14 cellular contexts compared by ENCODE assay signal in the genomic region with DNA sequence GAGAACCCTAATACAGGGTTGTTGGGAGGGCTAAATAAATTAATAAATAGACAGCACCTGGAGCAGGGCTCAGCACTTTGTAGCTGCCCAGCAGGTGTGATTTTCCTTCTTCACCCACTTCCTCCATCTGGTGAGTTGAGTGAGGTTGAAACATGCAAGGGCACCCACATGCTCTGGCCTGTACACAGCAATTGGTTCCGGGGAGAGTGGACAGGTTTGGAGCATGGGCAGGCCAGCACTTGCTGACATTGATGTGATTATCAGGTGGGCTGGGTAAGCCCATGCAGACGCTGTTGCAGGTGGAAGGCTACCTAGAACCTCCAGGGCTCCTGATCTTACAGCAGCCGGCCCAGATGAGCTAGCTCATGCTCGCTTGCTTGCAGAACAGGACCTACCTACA. TPM values are rescaled to one million over a fixed set of nuclear protein-coding genes. Genes with fewer than 3 reads are reported as not detected.
DNase-seq lines count a peak whose midpoint lies in the region; ATAC-seq, FAIRE-seq and TF ChIP-seq lines count a peak whose summit lies in the region.
"Had no signal": no experiment of that assay in that cellular context is flagged by ENCODE, and none has a peak within 500 bp of the region (broad histone marks: within the 10 kb centered on the region; RNA-seq: fewer than 3 reads in every experiment).

No MANE protein-coding gene starts in this region.

- no peak for TF ChIP-seq POLR2A in HepG2 (IDR thresholded peaks at IDR 0.05; ENCODE audit: insufficient read depth in 1 of 2, low read depth in 2 of 2, low read length in 2 of 2)
- no peak for TF ChIP-seq POLR2A in right lobe of liver (IDR thresholded peaks at IDR 0.05)

- FAIRE-seq in HepG2 (lab: Jason Lieb, UNC): no peak

- intact Hi-C loops in HepG2 (cut with micrococcal nuclease; ENCODE audit: unreplicated experiment) (loop anchor here (5.0 to 10.0 kb wide), 3 partner anchors 135 to 215 kb away; no protein-coding TSS in a partner anchor), right lobe of liver (cut with DNase I) (no loop called here)

- ATAC-seq in HepG2 (peak; percentile 46), right lobe of liver (no peak), WTC11 (no peak), foreskin keratinocyte (peak; percentile 13), HG03280 (IDR thresholded peaks at IDR 0.05; ENCODE audit: unreplicated experiment) (no peak)

- H3K4me1 Mint-ChIP-seq in WTC11: peaks cover 18% of the 10 kb centered on the region

- DNase-seq in HepG2 (ENCODE audit: low spot score): no peak
- DNase-seq in right lobe of liver: no peak
- no peak for DNase-seq in WTC11 (ENCODE audit: low spot score)
- DNase-seq in foreskin keratinocyte: peak; percentile 63 to 74
- peak; percentile 82 for DNase-seq in ureter (ENCODE audit: low spot score)
- DNase-seq in islet precursor cell: no peak
- no peak for DNase-seq in activated gamma-delta T cell treated with Interleukin-2 at 50 U/mL for 16 hours
- DNase-seq: BE2C; GF-D8; KBM-7; midbrain; NCI-H1930; stimulated activated CD4-positive, alpha-beta T cell treated with anti-CD3 and anti-CD28 coated beads, Interleukin-4, amount 100 ng/mL, for 4 hours had no signal

- no peak for TF ChIP-seq RAD21 in HepG2 (CRISPR knock-in tag; IDR thresholded peaks at IDR 0.05)

- H4K20me1 ChIP-seq in HepG2 (ENCODE audit: insufficient read depth, low read length): no peaks in the 10 kb centered on the region

- H3K27me3 Mint-ChIP-seq in WTC11 (ENCODE audit: low read depth): no peaks in the 10 kb centered on the region

- H3K4me2 ChIP-seq in HepG2 (ENCODE audit: low read depth, low read length): peak overlapping the region; percentile 99

- H3K27me3 ChIP-seq in HepG2 (ENCODE audit: control insufficient read depth in 1 of 2, insufficient read depth in 2 of 2, low read length in 2 of 2): peaks cover 0 to 2% of the 10 kb centered on the region in 2 experiments; a peak in 2 of 5 replicates
- H3K27me3 ChIP-seq in right lobe of liver: no peaks in the 10 kb centered on the region
- H3K27me3 ChIP-seq in foreskin keratinocyte: no peaks in the 10 kb centered on the region
- H3K27me3 ChIP-seq: BE2C had no signal

- peaks cover 24% of the 10 kb centered on the region for H3K79me2 ChIP-seq in HepG2 (ENCODE audit: insufficient read depth, low read length)

- TF ChIP-seq EP300 in HepG2 (IDR thresholded peaks at IDR 0.05; ENCODE audit: low read depth in 2 of 2, low read length in 2 of 2) (no peak), HepG2 (CRISPR knock-in tag; IDR thresholded peaks at IDR 0.05; ENCODE audit: borderline replicate concordance) (no peak)

- peak overlapping the region; percentile 97 for H2AFZ ChIP-seq in HepG2 (ENCODE audit: low read length)

- WGBS in HepG2 (ENCODE audit: low lambda C conversion rate): 10% methylated on average over 4 of the region's 4 CpGs
- no CpG with 5 or more reads among the region's 4 CpGs for WGBS in right lobe of liver (ENCODE audit: insufficient coverage, low coverage, low lambda C conversion rate, missing lambda C conversion rate)

- H3K9ac ChIP-seq in HepG2 (ENCODE audit: insufficient read depth, low read depth, low read length): peak overlapping the region; percentile 82

- peak overlapping the region; percentile 85 to 97 (median 93) for H3K4me3 ChIP-seq in HepG2 (replicated peaks in 1 of 3; ENCODE audit: insufficient read depth in 1 of 3, low read depth in 2 of 3, low read length in 3 of 3)
- no peak overlapping the region for H3K4me3 ChIP-seq in right lobe of liver

- H3K4me1 ChIP-seq in HepG2 (ENCODE audit: insufficient read depth, low read length) (peaks cover 43% of the 10 kb centered on the region), right lobe of liver (peaks cover 0 to 26% (median 3%) of the 10 kb centered on the region in 4 donors), foreskin keratinocyte (peaks cover 8% of the 10 kb centered on the region)
- H3K4me1 ChIP-seq: BE2C had no signal

- H3K9me3 Mint-ChIP-seq in WTC11: no peaks in the 10 kb centered on the region

- TF ChIP-seq CTCF in HepG2 (CRISPR knock-in tag; IDR thresholded peaks at IDR 0.05): no peak
- TF ChIP-seq CTCF in right lobe of liver (IDR thresholded peaks at IDR 0.05): no peak
- TF ChIP-seq CTCF in WTC11 (IDR thresholded peaks at IDR 0.05): no peak
- no peak for TF ChIP-seq CTCF in foreskin keratinocyte (conservative IDR thresholded peaks at IDR 0.05)

- no peaks in the 10 kb centered on the region for H3K36me3 Mint-ChIP-seq in WTC11

- H3K4me3 Mint-ChIP-seq in WTC11: peak overlapping the region; percentile 83

- no peaks in the 10 kb centered on the region for H3K9me3 ChIP-seq in HepG2 (ENCODE audit: low read length)
- H3K9me3 ChIP-seq in right lobe of liver: no peaks in the 10 kb centered on the region
- H3K9me3 ChIP-seq: BE2C had no signal

- H3K27ac ChIP-seq in HepG2 (ENCODE audit: extremely low read length, insufficient read depth, low read length) (no peak overlapping the region), right lobe of liver (no peak overlapping the region), foreskin keratinocyte (no peak overlapping the region)

- in situ Hi-C loops in HepG2 (cut with HindIII; ENCODE audit: extremely low pct_ligation_motif_present, low pct_unique_long_range_greater_than_20kb): no loop called here

- POLR2A ChIA-PET in HepG2 (lab: Yijun Ruan, JAX) (interaction anchor here (0.6 to 1.2 kb wide), 7 partner anchors 8 to 336 kb away, joined by 3 to 5 read pairs (median 3); a partner anchor contains a TSS), WTC11 (lab: Charles Lee) (no interaction called here)

- CTCF ChIA-PET in HepG2 (lab: Yijun Ruan, JAX; ENCODE audit: low intra/inter-chr PET ratio, low total read pairs) (no interaction called here), WTC11 (lab: Charles Lee) (no interaction called here)

- H3K36me3 ChIP-seq in HepG2 (replicated peaks in 1 of 2; ENCODE audit: control insufficient read depth in 1 of 2, insufficient read depth in 2 of 2, low read length in 2 of 2): no peaks in the 10 kb centered on the region
- H3K36me3 ChIP-seq in right lobe of liver: no peaks in the 10 kb centered on the region
- H3K36me3 ChIP-seq: BE2C had no signal

- no peak overlapping the region; the same call in 1 of the 2 replicates for H3K27ac Mint-ChIP-seq in WTC11

- no TSS peak for BruUV-seq in HepG2 (replicated peaks; lab: Mats Ljungman, UMichigan)

TF ChIP-seq in HepG2, 621 proteins besides CTCF, POLR2A, EP300 and RAD21 (continues in another document):
- TF ChIP-seq ZNF776 (CRISPR knock-in tag; IDR thresholded peaks at IDR 0.05): peak; percentile 72; the same call in 1 of the 2 replicates
- TF ChIP-seq YY1 (IDR thresholded peaks at IDR 0.05; ENCODE audit: insufficient read depth, insufficient replicate concordance, low read depth, low read length): no peak
- TF ChIP-seq ZFP36L1 (CRISPR knock-in tag; IDR thresholded peaks at IDR 0.05): no peak

TF ChIP-seq in WTC11, 78 proteins besides CTCF, POLR2A, EP300 and RAD21 (continues in another document):
- no peak for TF ChIP-seq ZNF671 (CRISPR knock-in tag; IDR thresholded peaks at IDR 0.05)
- TF ChIP-seq ZNF416 (CRISPR knock-in tag; IDR thresholded peaks at IDR 0.05): no peak
- TF ChIP-seq, protein P1, sequence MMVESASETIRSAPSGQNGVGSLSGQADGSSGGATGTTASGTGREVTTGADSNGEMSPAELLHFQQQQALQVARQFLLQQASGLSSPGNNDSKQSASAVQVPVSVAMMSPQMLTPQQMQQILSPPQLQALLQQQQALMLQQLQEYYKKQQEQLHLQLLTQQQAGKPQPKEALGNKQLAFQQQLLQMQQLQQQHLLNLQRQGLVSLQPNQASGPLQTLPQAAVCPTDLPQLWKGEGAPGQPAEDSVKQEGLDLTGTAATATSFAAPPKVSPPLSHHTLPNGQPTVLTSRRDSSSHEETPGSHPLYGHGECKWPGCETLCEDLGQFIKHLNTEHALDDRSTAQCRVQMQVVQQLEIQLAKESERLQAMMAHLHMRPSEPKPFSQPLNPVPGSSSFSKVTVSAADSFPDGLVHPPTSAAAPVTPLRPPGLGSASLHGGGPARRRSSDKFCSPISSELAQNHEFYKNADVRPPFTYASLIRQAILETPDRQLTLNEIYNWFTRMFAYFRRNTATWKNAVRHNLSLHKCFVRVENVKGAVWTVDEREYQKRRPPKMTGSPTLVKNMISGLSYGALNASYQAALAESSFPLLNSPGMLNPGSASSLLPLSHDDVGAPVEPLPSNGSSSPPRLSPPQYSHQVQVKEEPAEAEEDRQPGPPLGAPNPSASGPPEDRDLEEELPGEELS (CRISPR knock-in tag; IDR thresholded peaks at IDR 0.05): no peak
- no peak for TF ChIP-seq PRRX2 (CRISPR knock-in tag; IDR thresholded peaks at IDR 0.05)

RNA-seq across cellular contexts. Expression of a gene that starts 1.3 kb away (rescaled TPM):
- 11.4 and 17.3 TPM in 2 replicates for total RNA-seq in HepG2 (2016; rRNA removed; fragmentation: Illumina TruSeq; extraction: Trizol)
- total RNA-seq in HepG2 (2016; cell fraction: cytosol; rRNA removed; fragmentation: Illumina TruSeq; extraction: Trizol; ENCODE audit: low read depth): 4.2 and 4.8 TPM in 2 replicates
- total RNA-seq in HepG2 (2016; cell fraction: insoluble cytoplasmic fraction; rRNA removed; fragmentation: Illumina TruSeq; extraction: Trizol): 10.8 and 15.0 TPM in 2 replicates
- 7.1 and 8.5 TPM in 2 replicates for total RNA-seq in HepG2 (2016; cell fraction: membrane; rRNA removed; fragmentation: Illumina TruSeq; extraction: Trizol)
- total RNA-seq in HepG2 (2016; cell fraction: nucleus; rRNA removed; fragmentation: Illumina TruSeq; extraction: Trizol): 40.5 and 44.5 TPM in 2 replicates
- polyA plus RNA-seq in HepG2 (2011; rRNA removed): 13.1 and 14.0 TPM in 2 replicates
- polyA plus RNA-seq in HepG2 (2011; cell fraction: cytosol; rRNA removed): 8.5 and 10.2 TPM in 2 replicates
- 39.1 and 43.0 TPM in 2 replicates for polyA plus RNA-seq in HepG2 (2011; cell fraction: nucleus; rRNA removed)
- 13.9 and 15.8 TPM in 2 replicates for polyA plus RNA-seq in HepG2 (2012)
- 1.2 and 1.9 TPM in 2 replicates for polyA plus RNA-seq in HepG2 (2016; cell fraction: cytosol; fragmentation: Illumina TruSeq; extraction: Trizol; ENCODE audit: low read depth)
- polyA plus RNA-seq in HepG2 (2016; cell fraction: insoluble cytoplasmic fraction; fragmentation: Illumina TruSeq; extraction: Trizol; ENCODE audit: low read depth): 14.8 and 15.2 TPM in 2 replicates
- polyA plus RNA-seq in HepG2 (2016; cell fraction: membrane; fragmentation: Illumina TruSeq; extraction: Trizol; ENCODE audit: low read depth): 2.1 and 2.5 TPM in 2 replicates
- polyA plus RNA-seq in HepG2 (2016; cell fraction: nucleus; fragmentation: Illumina TruSeq; extraction: Trizol; ENCODE audit: insufficient read depth, low read depth): 23.7 and 31.6 TPM in 2 replicates
- 34.7 and 53.1 TPM in 2 replicates for polyA minus RNA-seq in HepG2 (2011; rRNA and poly(A)+ RNA removed; ENCODE audit: low replicate concordance)
- polyA minus RNA-seq in HepG2 (2011; cell fraction: cytosol; rRNA and poly(A)+ RNA removed): 14.7 and 19.0 TPM in 2 replicates
- 94.1 and 111 TPM in 2 replicates for polyA minus RNA-seq in HepG2 (2011; cell fraction: nucleus; rRNA and poly(A)+ RNA removed)
- 10 to 100 TPM; 15.7 to 23.9 (median 18.6) TPM for total RNA-seq in right lobe of liver
- total RNA-seq in WTC11 (2021): 27.7 to 30.8 TPM (median 30.0 TPM) in 3 replicates
- total RNA-seq in foreskin keratinocyte: 13.6 and 14.5 TPM in 2 replicates
- 2.1 and 2.5 TPM in 2 replicates for polyA plus RNA-seq in foreskin keratinocyte
- 115 TPM for total RNA-seq in ureter

Comparison
In these comparisons a context has a peak if more than half of its experiments do, and no peak if none do; other contexts are left out.
1. ATAC-seq: peak in HepG2 (single experiment) and foreskin keratinocyte (single experiment); none in right lobe of liver (0 of 4), WTC11 (single experiment) and HG03280 (single experiment).
2. H3K4me3 ChIP-seq: peak in HepG2 (3 of 3); none in right lobe of liver (0 of 3).
3. DNase-seq: peak in foreskin keratinocyte (2 of 2) and ureter (single experiment); none in HepG2 (single experiment), right lobe of liver (0 of 3), WTC11 (single experiment), islet precursor cell (single experiment) and activated gamma-delta T cell treated with Interleukin-2 at 50 U/mL for 16 hours (single experiment).